ENCODE assay signal across 25 cellular contexts in the genomic region with DNA sequence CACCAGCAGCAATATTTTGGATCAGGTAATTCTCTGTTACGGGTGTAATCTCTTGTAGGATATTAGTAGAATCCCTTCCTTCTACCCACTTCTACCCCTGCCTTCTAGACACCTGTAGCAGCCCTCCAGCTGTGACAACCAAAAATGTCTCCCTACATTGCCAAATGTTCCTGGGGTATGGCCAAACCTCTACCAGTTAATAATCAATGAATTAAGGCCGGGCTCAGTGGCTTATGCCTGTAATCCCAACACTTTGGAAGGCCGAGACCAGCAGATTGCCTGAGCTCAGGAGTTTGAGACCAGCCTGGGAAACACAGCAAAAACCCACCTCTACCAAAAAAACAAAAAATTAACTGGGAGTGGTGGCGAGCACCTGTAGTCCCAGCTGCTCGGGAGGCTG.
"Had no signal": no experiment of that assay in that cellular context is flagged by ENCODE, and none has a peak within 500 bp of the region (broad histone marks: within the 10 kb centered on the region; RNA-seq: fewer than 3 reads in every experiment).

No MANE protein-coding gene starts in this region.

- H3K27me3 ChIP-seq: heart left ventricle, hepatocyte, neutrophil, sigmoid colon, suprapubic skin, tibial artery, upper lobe of right lung had no signal

- H3K4me2 ChIP-seq: hepatocyte had no signal

- H2AFZ ChIP-seq: hepatocyte had no signal

- H3K36me3 ChIP-seq: heart left ventricle, neutrophil, sigmoid colon, spleen, suprapubic skin, thoracic aorta, tibial artery, upper lobe of right lung had no signal

- H3K27ac ChIP-seq: heart left ventricle, hepatocyte, neutrophil, sigmoid colon, spleen, suprapubic skin, thoracic aorta, tibial artery, upper lobe of right lung had no signal

- FAIRE-seq: small intestine, urothelium cell line had no signal

- DNase-seq: glutamatergic neuron; heart left ventricle; islet precursor cell; left ventricle myocardium superior; midbrain; mucosa of descending colon; naive thymus-derived CD8-positive, alpha-beta T cell; occipital lobe; retina; right cardiac atrium; sigmoid colon; small intestine; spleen; stimulated activated CD4-positive, alpha-beta T cell treated with anti-CD3 and anti-CD28 coated beads, Interleukin-4, amount 100 ng/mL, for 24 hours; stimulated activated naive CD4-positive, alpha-beta T cell; tibial artery; trophoblast cell; upper lobe of right lung had no signal

- ATAC-seq: heart left ventricle; left ventricle myocardium superior; mucosa of descending colon; right cardiac atrium; stimulated activated effector memory CD8-positive, alpha-beta T cell treated with anti-CD3 and anti-CD28 coated beads, Interleukin-12 subunit alpha, Interleukin-12 subunit beta, amount 100 ng/mL, for 72 hours; upper lobe of right lung had no signal

- H3K9me3 ChIP-seq: heart left ventricle, mucosa of descending colon, neutrophil, sigmoid colon, spleen, suprapubic skin, thoracic aorta, tibial artery, upper lobe of right lung had no signal

- H3K4me3 ChIP-seq: heart left ventricle, hepatocyte, lung, mucosa of descending colon, sigmoid colon, spleen, suprapubic skin, thoracic aorta, tibial artery, upper lobe of right lung had no signal
